In genomic region chr5:53820802-53821171, GRCh38 we compare ENCODE assay signal across 12 cellular contexts.
DNase-seq lines count a peak whose midpoint lies in the region; ATAC-seq, FAIRE-seq and TF ChIP-seq lines count a peak whose summit lies in the region.
"Had no signal": no experiment of that assay in that cellular context is flagged by ENCODE, and none has a peak within 500 bp of the region (broad histone marks: within the 10 kb centered on the region; RNA-seq: fewer than 3 reads in every experiment).

No MANE protein-coding gene starts in this region.

- no peaks in the 10 kb centered on the region for H3K27me3 ChIP-seq in bronchial epithelial cell (ENCODE audit: control insufficient read depth, insufficient read depth, low read length)

- ATAC-seq in GM18868 (IDR thresholded peaks at IDR 0.05; ENCODE audit: unreplicated experiment), result peak; percentile 90
- peak; percentile 94 for ATAC-seq in GM21529 (IDR thresholded peaks at IDR 0.05; ENCODE audit: unreplicated experiment)
- ATAC-seq in HG03103 (IDR thresholded peaks at IDR 0.05; ENCODE audit: low read depth, unreplicated experiment), result peak; percentile 87
- ATAC-seq: CD8-positive, alpha-beta T cell; foreskin keratinocyte had no signal

- no peaks in the 10 kb centered on the region for H3K36me3 ChIP-seq in bronchial epithelial cell (ENCODE audit: control insufficient read depth, insufficient read depth, low read length)

- H3K4me3 ChIP-seq in bronchial epithelial cell (ENCODE audit: low read depth, low read length), result no peak overlapping the region

- TF ChIP-seq CTCF in bronchial epithelial cell (IDR thresholded peaks at IDR 0.05; ENCODE audit: insufficient read depth, low read length, severe bottlenecking), result no peak

- DNase-seq in bronchial epithelial cell (ENCODE audit: low read depth) (peak; percentile 9), posterior vena cava (ENCODE audit: low spot score) (no peak), COLO829 (ENCODE audit: low spot score) (no peak), NCI-H1105 (lab: John Stamatoyannopoulos, UW) (no peak), urothelium cell line (ENCODE audit: low spot score) (no peak)
- DNase-seq: activated effector memory CD4-positive, alpha-beta T cell treated with Interleukin-2 at 50 U/mL for 16 hours; caudate nucleus; CD8-positive, alpha-beta T cell had no signal

- intact Hi-C loops in posterior vena cava (cut with DNase I), result no loop called here

- FAIRE-seq in bronchial epithelial cell (lab: Jason Lieb, UNC) (no peak), urothelium cell line (lab: Jason Lieb, UNC) (no peak)
